ENCODE assay signal across 11 cellular contexts in genomic region chr6:133895573-133896343, GRCh38. TPM values are rescaled to one million over a fixed set of nuclear protein-coding genes. Genes with fewer than 3 reads are reported as not detected.
DNase-seq lines count a peak whose midpoint lies in the region; ATAC-seq and TF ChIP-seq lines count a peak whose summit lies in the region.
"Had no signal": no experiment of that assay in that cellular context is flagged by ENCODE, and none has a peak within 500 bp of the region (broad histone marks: within the 10 kb centered on the region; RNA-seq: fewer than 3 reads in every experiment).

No MANE protein-coding gene starts in this region.

- DNase-seq in HFFc6 (no peak), left lung (peak in 1 of 2 donors; percentile 65), spleen (no peak), NCI-H446 (lab: John Stamatoyannopoulos, UW) (no peak), tibial nerve (ENCODE audit: low spot score in 2 of 2) (no peak)
- DNase-seq in activated CD4-positive, CD25-positive, alpha-beta regulatory T cell treated with anti-CD3 and anti-CD28 coated beads, Interleukin-2, amount 50 U/mL, for 72 hours: no peak
- DNase-seq: activated T-cell treated with anti-CD3 and anti-CD28 coated beads, Interleukin-2, amount 50 U/mL, for 24 hours had no signal

- H3K27me3 ChIP-seq in ectodermal cell (ENCODE audit: control insufficient read depth, insufficient read depth, low read length, poor library complexity, severe bottlenecking) (peaks cover 82% of the 10 kb centered on the region), left lung (peaks cover 73 to 97% of the 10 kb centered on the region in 2 donors), spleen (replicated peaks in 1 of 7) (peaks cover 4 to 93% (median 57%) of the 10 kb centered on the region in 7 donors), tibial nerve (peaks cover 0 to 96% of the 10 kb centered on the region in 2 donors)

- H3K27ac ChIP-seq in ectodermal cell (ENCODE audit: insufficient read depth, low read depth, low read length, poor library complexity, severe bottlenecking): no peak overlapping the region
- H3K27ac ChIP-seq in left lung: peak overlapping the region; percentile 25 to 30
- peak overlapping the region in 7 of 8 donors; percentile 52 to 82 (median 65) for H3K27ac ChIP-seq in spleen
- H3K27ac ChIP-seq in tibial nerve: no peak overlapping the region
- H3K27ac ChIP-seq: epithelial cell of prostate had no signal

- H3K4me1 Mint-ChIP-seq in HFFc6 (ENCODE audit: low read depth): peaks cover 16% of the 10 kb centered on the region

- peak overlapping the region; percentile 18; the same call in 1 of the 2 replicates for H3K4me3 Mint-ChIP-seq in HFFc6
- H3K4me3 Mint-ChIP-seq: activated T-cell treated with anti-CD3 and anti-CD28 coated beads, Interleukin-2, amount 50 U/mL, for 24 hours had no signal

- peak; percentile 31 for ATAC-seq in left lung
- no peak for ATAC-seq in activated CD4-positive, CD25-positive, alpha-beta regulatory T cell treated with anti-CD3 and anti-CD28 coated beads, Interleukin-2, amount 50 U/mL, for 24 hours

- TF ChIP-seq POLR2A in spleen (IDR thresholded peaks at IDR 0.05): no peak
- no peak for TF ChIP-seq POLR2A in tibial nerve (IDR thresholded peaks at IDR 0.05)

- H3K36me3 ChIP-seq in ectodermal cell (ENCODE audit: control insufficient read depth, insufficient read depth, low read length): no peaks in the 10 kb centered on the region
- H3K36me3 ChIP-seq in left lung: no peaks in the 10 kb centered on the region
- no peaks in the 10 kb centered on the region for H3K36me3 ChIP-seq in spleen
- H3K36me3 ChIP-seq in tibial nerve: no peaks in the 10 kb centered on the region

- 1% methylated on average over 44 to 45 of the region's 45 CpGs for WGBS in ectodermal cell, 2 experiments
- WGBS in spleen, 5 donors: 6 to 8% (median 7%) methylated on average over 42 to 45 of the region's 45 CpGs
- WGBS in tibial nerve, 2 donors: 4 to 5% methylated on average over 39 to 45 of the region's 45 CpGs

- no peak for TF ChIP-seq EP300 in tibial nerve (IDR thresholded peaks at IDR 0.05)

- peaks cover 62% of the 10 kb centered on the region for H3K27me3 Mint-ChIP-seq in HFFc6 (ENCODE audit: insufficient read depth)

- H3K4me3 ChIP-seq in ectodermal cell (ENCODE audit: insufficient read depth, low read depth, low read length): peak overlapping the region; percentile 27
- no peak overlapping the region for H3K4me3 ChIP-seq in left lung
- peak overlapping the region in 3 of 8 donors; percentile 0 to 69 (median 49) for H3K4me3 ChIP-seq in spleen
- peak overlapping the region in 2 of 4 donors; percentile 22 to 23 for H3K4me3 ChIP-seq in tibial nerve

- no peaks in the 10 kb centered on the region for H3K9me3 Mint-ChIP-seq in HFFc6
- H3K9me3 Mint-ChIP-seq: activated T-cell treated with anti-CD3 and anti-CD28 coated beads, Interleukin-2, amount 50 U/mL, for 24 hours had no signal

- TF ChIP-seq CTCF in HFFc6 (IDR thresholded peaks at IDR 0.05): no peak; the same call in 1 of the 2 replicates
- no peak for TF ChIP-seq CTCF in left lung (IDR thresholded peaks at IDR 0.05)
- TF ChIP-seq CTCF in spleen (IDR thresholded peaks at IDR 0.05 in 8 of 11, conservative IDR thresholded peaks at IDR 0.05 in 3 of 11): no peak
- no peak for TF ChIP-seq CTCF in tibial nerve (IDR thresholded peaks at IDR 0.05)

- no peaks in the 10 kb centered on the region for H3K36me3 Mint-ChIP-seq in HFFc6 (ENCODE audit: low read depth)

- intact Hi-C loops in left lung (cut with DNase I): no loop called here
- intact Hi-C loops in spleen (cut with DNase I; ENCODE audit: low total_unique reads): no loop called here

- H3K9me3 ChIP-seq in ectodermal cell (ENCODE audit: control insufficient read depth, low read length) (no peaks in the 10 kb centered on the region), left lung (no peaks in the 10 kb centered on the region), spleen (no peaks in the 10 kb centered on the region), tibial nerve (no peaks in the 10 kb centered on the region)

- H3K4me1 ChIP-seq in ectodermal cell (ENCODE audit: control insufficient read depth, insufficient read depth, low read length) (peaks cover 22% of the 10 kb centered on the region), left lung (no peaks in the 10 kb centered on the region), spleen (peaks cover 7 to 42% (median 21%) of the 10 kb centered on the region in 6 donors), tibial nerve (peaks cover 0 to 43% (median 15%) of the 10 kb centered on the region in 4 donors)

- no peak overlapping the region for H3K27ac Mint-ChIP-seq in HFFc6
- H3K27ac Mint-ChIP-seq: activated T-cell treated with anti-CD3 and anti-CD28 coated beads, Interleukin-2, amount 50 U/mL, for 24 hours had no signal

RNA-seq across cellular contexts. Expression of gene TCF21, which starts 6.8 kb away (rescaled TPM):
- total RNA-seq in HFFc6 (2021; fragmentation: NEBNext Ultra II Directional; extraction: Animal tissue kit (Norgen Biotek cat#: 25700)): not detected
- 0.24 TPM for polyA plus RNA-seq in ectodermal cell (2013, experiment 1 of 4)
- polyA plus RNA-seq in ectodermal cell (2013, experiment 2 of 4): 0.21 TPM
- 0.27 TPM for polyA plus RNA-seq in ectodermal cell (2013, experiment 3 of 4)
- polyA plus RNA-seq in ectodermal cell (2013, experiment 4 of 4): 0.20 TPM
- total RNA-seq in left lung (10 to 100 TPM; 21.7 to 41.6 TPM), spleen (100 to 1,000 TPM in 1 of 7 donors, 10 to 100 TPM in 6; 25.2 to 109 (median 34.5) TPM), tibial nerve (under 1 TPM in 2 of 4 donors, not detected in 2; 0.30 to 0.84 TPM)
- 1 to 10 TPM; 3.6 to 6.5 (median 4.0) TPM for polyA plus RNA-seq in spleen
- total RNA-seq: H4 had no signal

RNA-seq across cellular contexts. Expression of gene TBPL1, which starts 57.3 kb away (rescaled TPM):
- total RNA-seq in HFFc6 (2021; fragmentation: NEBNext Ultra II Directional; extraction: Animal tissue kit (Norgen Biotek cat#: 25700)): 10 to 100 TPM; 30.7 to 40.6 (median 34.0) TPM
- polyA plus RNA-seq in ectodermal cell (2013, experiment 1 of 4): 89.1 TPM
- polyA plus RNA-seq in ectodermal cell (2013, experiment 2 of 4): 88.2 TPM
- 76.9 TPM for polyA plus RNA-seq in ectodermal cell (2013, experiment 3 of 4)
- polyA plus RNA-seq in ectodermal cell (2013, experiment 4 of 4): 89.4 TPM
- 10 to 100 TPM; 20.4 to 22.6 TPM for total RNA-seq in left lung
- 10 to 100 TPM; 17.0 to 31.0 (median 25.9) TPM for total RNA-seq in spleen
- polyA plus RNA-seq in spleen: 10 to 100 TPM; 29.9 to 33.3 (median 30.3) TPM
- 10 to 100 TPM in 1 of 4 donors, 1 to 10 TPM in 3; 4.8 to 14.9 (median 6.6) TPM for total RNA-seq in tibial nerve

Comparison
In these comparisons a context has a peak if more than half of its experiments do, and no peak if none do; other contexts are left out.
1. H3K27ac ChIP-seq: peak in left lung (2 of 2) and spleen (7 of 8); none in ectodermal cell (single experiment) and tibial nerve (0 of 4).
2. RNA of gene TCF21, which starts 6.8 kb away (total RNA-seq): 21.7 to 41.6 TPM in left lung and 25.2 to 109 TPM in spleen; 0.30 to 0.84 TPM in tibial nerve and not detected in HFFc6; every median in the first group is over 10 times any median in the second.